21 cellular contexts compared by ENCODE assay signal in the genomic region with DNA sequence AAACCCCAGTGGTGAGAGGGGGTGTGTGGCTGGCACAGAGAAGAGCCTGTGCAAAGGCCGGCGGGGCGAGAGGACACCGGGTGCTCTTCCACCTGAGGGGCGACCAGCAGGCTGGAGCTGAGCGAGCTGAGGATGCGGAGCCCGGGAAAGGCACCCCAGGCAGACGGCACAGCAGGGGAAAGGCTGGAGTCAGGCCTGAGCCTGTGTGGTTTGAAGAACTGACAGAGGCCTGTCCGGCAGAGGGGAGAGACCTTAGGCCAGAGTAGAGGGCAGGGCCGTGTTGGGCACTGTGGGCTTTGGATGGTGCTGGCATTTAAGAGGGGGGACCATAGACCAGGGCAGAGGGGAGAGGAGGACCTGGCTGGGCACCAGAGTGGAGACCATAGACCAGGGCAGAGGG.
"Had no signal": no experiment of that assay in that cellular context is flagged by ENCODE, and none has a peak within 500 bp of the region (broad histone marks: within the 10 kb centered on the region; RNA-seq: fewer than 3 reads in every experiment).

No MANE protein-coding gene starts in this region.

- H3K4me3 ChIP-seq: esophagus muscularis mucosa, gastrocnemius medialis, heart right ventricle, left ventricle myocardium inferior, lung, mucosa of descending colon, psoas muscle, tibial artery, upper lobe of left lung, vagina had no signal

- H3K9me3 Mint-ChIP-seq: stimulated activated effector memory CD8-positive, alpha-beta T cell treated with anti-CD3 and anti-CD28 coated beads, Interleukin-12 subunit alpha, Interleukin-12 subunit beta, amount 100 ng/mL, for 72 hours; stimulated activated naive CD8-positive, alpha-beta T cell treated with anti-CD3 and anti-CD28 coated beads, Interleukin-15, Interleukin-2, amounts not matched to agents 100 ng/mL and 50 ng/mL, for 24 hours had no signal

- H3K27me3 ChIP-seq: upper lobe of left lung, vagina had no signal

- H3K4me1 ChIP-seq: esophagus muscularis mucosa, gastrocnemius medialis, heart right ventricle, left ventricle myocardium inferior, psoas muscle, tibial artery, upper lobe of left lung, vagina had no signal

- DNase-seq: effector memory CD4-positive, alpha-beta T cell; gastrocnemius medialis; heart right ventricle; hypothalamus; left ventricle myocardium inferior; mesendoderm; mucosa of descending colon; naive thymus-derived CD8-positive, alpha-beta T cell; small intestine; stimulated activated CD4-positive, alpha-beta T cell treated with anti-CD3 and anti-CD28 coated beads, Interleukin-2, amount 100 ng/mL, for 48 hours; stimulated activated CD8-positive, alpha-beta memory T cell treated with anti-CD3 and anti-CD28 coated beads, Interleukin-4, amount 100 ng/mL, for 48 hours; tibial artery had no signal

- H3K27ac Mint-ChIP-seq: stimulated activated effector memory CD8-positive, alpha-beta T cell treated with anti-CD3 and anti-CD28 coated beads, Interleukin-12 subunit alpha, Interleukin-12 subunit beta, amount 100 ng/mL, for 72 hours; stimulated activated naive CD8-positive, alpha-beta T cell treated with anti-CD3 and anti-CD28 coated beads, Interleukin-15, Interleukin-2, amounts not matched to agents 100 ng/mL and 50 ng/mL, for 24 hours had no signal

- H3K27ac ChIP-seq: epithelial cell of prostate, esophagus muscularis mucosa, gastrocnemius medialis, heart right ventricle, left ventricle myocardium inferior, neutrophil, psoas muscle, tibial artery, upper lobe of left lung, vagina had no signal

- H3K36me3 Mint-ChIP-seq: stimulated activated effector memory CD8-positive, alpha-beta T cell treated with anti-CD3 and anti-CD28 coated beads, Interleukin-12 subunit alpha, Interleukin-12 subunit beta, amount 100 ng/mL, for 72 hours had no signal

- ATAC-seq: gastrocnemius medialis; mucosa of descending colon; naive thymus-derived CD8-positive, alpha-beta T cell; psoas muscle; stimulated activated effector memory CD8-positive, alpha-beta T cell treated with anti-CD3 and anti-CD28 coated beads, Interleukin-12 subunit alpha, Interleukin-12 subunit beta, amount 100 ng/mL, for 72 hours had no signal

- H3K36me3 ChIP-seq: esophagus muscularis mucosa, gastrocnemius medialis, heart right ventricle, left ventricle myocardium inferior, neutrophil, tibial artery, upper lobe of left lung, vagina had no signal

- H3K4me3 Mint-ChIP-seq: stimulated activated effector memory CD8-positive, alpha-beta T cell treated with anti-CD3 and anti-CD28 coated beads, Interleukin-12 subunit alpha, Interleukin-12 subunit beta, amount 100 ng/mL, for 72 hours; stimulated activated naive CD8-positive, alpha-beta T cell treated with anti-CD3 and anti-CD28 coated beads, Interleukin-15, Interleukin-2, amounts not matched to agents 100 ng/mL and 50 ng/mL, for 24 hours had no signal
